1 cellular context compared by ENCODE assay signal in the genomic region with DNA sequence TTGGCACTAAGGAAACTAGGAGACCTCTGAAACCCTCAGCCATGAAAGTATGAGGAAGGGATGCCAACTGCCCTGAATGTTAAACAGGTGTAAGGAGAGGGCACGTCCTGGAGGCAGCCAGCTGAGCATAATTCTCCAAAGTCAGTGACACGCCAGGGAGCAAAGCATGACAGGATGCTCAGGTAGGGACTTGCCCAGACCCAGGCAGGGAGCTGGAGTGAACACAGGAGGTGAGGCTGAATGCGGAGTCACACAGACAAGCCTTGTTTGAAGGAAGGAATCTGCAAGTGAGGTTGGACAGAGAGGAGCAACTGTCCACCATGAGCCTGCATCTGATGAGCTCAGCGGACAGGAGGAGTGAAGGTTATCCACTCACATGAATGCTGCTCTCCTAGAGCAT.
TF ChIP-seq lines count a peak whose summit lies in the region.

No MANE protein-coding gene starts in this region.

TF ChIP-seq in H1, 55 proteins besides CTCF, POLR2A, EP300 and RAD21:
- TF ChIP-seq BCL11A (IDR thresholded peaks at IDR 0.05; ENCODE audit: low read depth in 2 of 2, low read length in 2 of 2) (no peak), NANOG (IDR thresholded peaks at IDR 0.05; ENCODE audit: insufficient read depth, low read depth, low read length, poor library complexity, severe bottlenecking) (no peak), SIRT6 (IDR thresholded peaks at IDR 0.05; ENCODE audit: low read length) (no peak), CTBP2 (IDR thresholded peaks at IDR 0.05; ENCODE audit: borderline replicate concordance, insufficient read depth, insufficient read length, low read length) (no peak), SIN3A (conservative IDR thresholded peaks at IDR 0.05 in 1 of 2, IDR thresholded peaks at IDR 0.05 in 1 of 2; ENCODE audit: low read depth in 1 of 2, low read length in 2 of 2) (no peak), MAFK (IDR thresholded peaks at IDR 0.05; ENCODE audit: low read depth, low read length) (no peak), KDM1A (IDR thresholded peaks at IDR 0.05; ENCODE audit: borderline replicate concordance, low read length) (no peak), SIX5 (IDR thresholded peaks at IDR 0.05; ENCODE audit: low read depth, low read length) (no peak), ZNF274 (IDR thresholded peaks at IDR 0.05; ENCODE audit: borderline replicate concordance, extremely low read depth, low read length) (no peak), SUZ12 (IDR thresholded peaks at IDR 0.05; ENCODE audit: low read length) (no peak), POU5F1 (IDR thresholded peaks at IDR 0.05; ENCODE audit: low read depth, low read length) (no peak), CBX5 (IDR thresholded peaks at IDR 0.05; ENCODE audit: low read depth, low read length) (no peak), RBBP5 (IDR thresholded peaks at IDR 0.05; ENCODE audit: borderline replicate concordance, low read depth, low read length) (no peak), TAF7 (optimal IDR thresholded peaks at IDR 0.05; ENCODE audit: borderline replicate concordance, low read depth, low read length) (no peak), TAF1 (IDR thresholded peaks at IDR 0.05; ENCODE audit: low read depth, low read length) (no peak), NRF1 (IDR thresholded peaks at IDR 0.05; ENCODE audit: low read depth, low read length) (no peak), SRF (IDR thresholded peaks at IDR 0.05; ENCODE audit: low read depth, low read length) (no peak), TBP (IDR thresholded peaks at IDR 0.05; ENCODE audit: low read depth, low read length) (no peak), GTF2F1 (IDR thresholded peaks at IDR 0.05; ENCODE audit: borderline replicate concordance, low read depth, low read length) (no peak)
- TF ChIP-seq, protein P1, sequence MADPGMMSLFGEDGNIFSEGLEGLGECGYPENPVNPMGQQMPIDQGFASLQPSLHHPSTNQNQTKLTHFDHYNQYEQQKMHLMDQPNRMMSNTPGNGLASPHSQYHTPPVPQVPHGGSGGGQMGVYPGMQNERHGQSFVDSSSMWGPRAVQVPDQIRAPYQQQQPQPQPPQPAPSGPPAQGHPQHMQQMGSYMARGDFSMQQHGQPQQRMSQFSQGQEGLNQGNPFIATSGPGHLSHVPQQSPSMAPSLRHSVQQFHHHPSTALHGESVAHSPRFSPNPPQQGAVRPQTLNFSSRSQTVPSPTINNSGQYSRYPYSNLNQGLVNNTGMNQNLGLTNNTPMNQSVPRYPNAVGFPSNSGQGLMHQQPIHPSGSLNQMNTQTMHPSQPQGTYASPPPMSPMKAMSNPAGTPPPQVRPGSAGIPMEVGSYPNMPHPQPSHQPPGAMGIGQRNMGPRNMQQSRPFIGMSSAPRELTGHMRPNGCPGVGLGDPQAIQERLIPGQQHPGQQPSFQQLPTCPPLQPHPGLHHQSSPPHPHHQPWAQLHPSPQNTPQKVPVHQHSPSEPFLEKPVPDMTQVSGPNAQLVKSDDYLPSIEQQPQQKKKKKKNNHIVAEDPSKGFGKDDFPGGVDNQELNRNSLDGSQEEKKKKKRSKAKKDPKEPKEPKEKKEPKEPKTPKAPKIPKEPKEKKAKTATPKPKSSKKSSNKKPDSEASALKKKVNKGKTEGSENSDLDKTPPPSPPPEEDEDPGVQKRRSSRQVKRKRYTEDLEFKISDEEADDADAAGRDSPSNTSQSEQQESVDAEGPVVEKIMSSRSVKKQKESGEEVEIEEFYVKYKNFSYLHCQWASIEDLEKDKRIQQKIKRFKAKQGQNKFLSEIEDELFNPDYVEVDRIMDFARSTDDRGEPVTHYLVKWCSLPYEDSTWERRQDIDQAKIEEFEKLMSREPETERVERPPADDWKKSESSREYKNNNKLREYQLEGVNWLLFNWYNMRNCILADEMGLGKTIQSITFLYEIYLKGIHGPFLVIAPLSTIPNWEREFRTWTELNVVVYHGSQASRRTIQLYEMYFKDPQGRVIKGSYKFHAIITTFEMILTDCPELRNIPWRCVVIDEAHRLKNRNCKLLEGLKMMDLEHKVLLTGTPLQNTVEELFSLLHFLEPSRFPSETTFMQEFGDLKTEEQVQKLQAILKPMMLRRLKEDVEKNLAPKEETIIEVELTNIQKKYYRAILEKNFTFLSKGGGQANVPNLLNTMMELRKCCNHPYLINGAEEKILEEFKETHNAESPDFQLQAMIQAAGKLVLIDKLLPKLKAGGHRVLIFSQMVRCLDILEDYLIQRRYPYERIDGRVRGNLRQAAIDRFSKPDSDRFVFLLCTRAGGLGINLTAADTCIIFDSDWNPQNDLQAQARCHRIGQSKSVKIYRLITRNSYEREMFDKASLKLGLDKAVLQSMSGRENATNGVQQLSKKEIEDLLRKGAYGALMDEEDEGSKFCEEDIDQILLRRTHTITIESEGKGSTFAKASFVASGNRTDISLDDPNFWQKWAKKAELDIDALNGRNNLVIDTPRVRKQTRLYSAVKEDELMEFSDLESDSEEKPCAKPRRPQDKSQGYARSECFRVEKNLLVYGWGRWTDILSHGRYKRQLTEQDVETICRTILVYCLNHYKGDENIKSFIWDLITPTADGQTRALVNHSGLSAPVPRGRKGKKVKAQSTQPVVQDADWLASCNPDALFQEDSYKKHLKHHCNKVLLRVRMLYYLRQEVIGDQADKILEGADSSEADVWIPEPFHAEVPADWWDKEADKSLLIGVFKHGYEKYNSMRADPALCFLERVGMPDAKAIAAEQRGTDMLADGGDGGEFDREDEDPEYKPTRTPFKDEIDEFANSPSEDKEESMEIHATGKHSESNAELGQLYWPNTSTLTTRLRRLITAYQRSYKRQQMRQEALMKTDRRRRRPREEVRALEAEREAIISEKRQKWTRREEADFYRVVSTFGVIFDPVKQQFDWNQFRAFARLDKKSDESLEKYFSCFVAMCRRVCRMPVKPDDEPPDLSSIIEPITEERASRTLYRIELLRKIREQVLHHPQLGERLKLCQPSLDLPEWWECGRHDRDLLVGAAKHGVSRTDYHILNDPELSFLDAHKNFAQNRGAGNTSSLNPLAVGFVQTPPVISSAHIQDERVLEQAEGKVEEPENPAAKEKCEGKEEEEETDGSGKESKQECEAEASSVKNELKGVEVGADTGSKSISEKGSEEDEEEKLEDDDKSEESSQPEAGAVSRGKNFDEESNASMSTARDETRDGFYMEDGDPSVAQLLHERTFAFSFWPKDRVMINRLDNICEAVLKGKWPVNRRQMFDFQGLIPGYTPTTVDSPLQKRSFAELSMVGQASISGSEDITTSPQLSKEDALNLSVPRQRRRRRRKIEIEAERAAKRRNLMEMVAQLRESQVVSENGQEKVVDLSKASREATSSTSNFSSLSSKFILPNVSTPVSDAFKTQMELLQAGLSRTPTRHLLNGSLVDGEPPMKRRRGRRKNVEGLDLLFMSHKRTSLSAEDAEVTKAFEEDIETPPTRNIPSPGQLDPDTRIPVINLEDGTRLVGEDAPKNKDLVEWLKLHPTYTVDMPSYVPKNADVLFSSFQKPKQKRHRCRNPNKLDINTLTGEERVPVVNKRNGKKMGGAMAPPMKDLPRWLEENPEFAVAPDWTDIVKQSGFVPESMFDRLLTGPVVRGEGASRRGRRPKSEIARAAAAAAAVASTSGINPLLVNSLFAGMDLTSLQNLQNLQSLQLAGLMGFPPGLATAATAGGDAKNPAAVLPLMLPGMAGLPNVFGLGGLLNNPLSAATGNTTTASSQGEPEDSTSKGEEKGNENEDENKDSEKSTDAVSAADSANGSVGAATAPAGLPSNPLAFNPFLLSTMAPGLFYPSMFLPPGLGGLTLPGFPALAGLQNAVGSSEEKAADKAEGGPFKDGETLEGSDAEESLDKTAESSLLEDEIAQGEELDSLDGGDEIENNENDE (IDR thresholded peaks at IDR 0.05; ENCODE audit: insufficient replicate concordance, low read length) = no peak
